ENCODE assay signal across 8 cellular contexts in the genomic region with DNA sequence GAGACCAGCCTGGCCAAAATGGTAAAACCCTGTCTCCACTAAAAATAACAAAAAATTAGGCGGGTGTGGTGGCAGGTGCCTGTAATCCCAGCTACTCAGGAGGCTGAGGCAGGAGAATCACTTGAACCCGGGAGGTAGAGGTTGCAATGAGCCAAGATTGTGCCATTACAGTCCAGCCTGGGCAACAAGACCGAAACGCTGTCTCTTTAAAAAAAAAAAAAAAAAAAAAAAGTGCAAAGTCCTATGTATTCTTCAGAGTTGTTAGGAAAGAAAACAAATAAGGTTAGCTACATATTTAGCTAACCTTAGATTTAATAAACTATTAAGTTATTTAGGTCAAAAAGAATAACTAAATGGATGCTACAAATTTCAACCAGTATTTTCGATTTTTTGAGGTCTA. TPM values are rescaled to one million over a fixed set of nuclear protein-coding genes. Genes with fewer than 3 reads are reported as not detected.
"Had no signal": no experiment of that assay in that cellular context is flagged by ENCODE, and none has a peak within 500 bp of the region (broad histone marks: within the 10 kb centered on the region; RNA-seq: fewer than 3 reads in every experiment).

No MANE protein-coding gene starts in this region.

- H3K4me3 ChIP-seq: GM23338 had no signal

- ATAC-seq: GM23338 had no signal

- DNase-seq: H9, HCEC 1CT had no signal

- FAIRE-seq: H1, H54, HTR-8/SVneo had no signal

RNA-seq across cellular contexts. Expression of a gene that starts 13.5 kb away (rescaled TPM):
- total RNA-seq: HT-29 had no signal
- polyA plus RNA-seq: IgD-negative memory B cell had no signal
